Comparison of ENCODE assay signal across 8 cellular contexts in genomic region chr19:45902651-45903625, GRCh38. TPM values are rescaled to one million over a fixed set of nuclear protein-coding genes. Genes with fewer than 3 reads are reported as not detected.
DNase-seq lines count a peak whose midpoint lies in the region; ATAC-seq, FAIRE-seq and TF ChIP-seq lines count a peak whose summit lies in the region.

No MANE protein-coding gene starts in this region.

- H3K27ac Mint-ChIP-seq in activated CD4-positive, alpha-beta T cell treated with anti-CD3 and anti-CD28 coated beads for 36 hours, result peak overlapping the region; percentile 75

- CTCF ChIA-PET in BJ (lab: Yijun Ruan, JAX), result interaction anchor here (0.6 to 2.3 kb wide), 5 partner anchors 13 to 1252 kb away, joined by 3 to 5 read pairs (median 3); partner anchors contain the start of gene IRF2BP1
- CTCF ChIA-PET in activated CD4-positive, alpha-beta T cell treated with anti-CD3 and anti-CD28 coated beads for 36 hours (lab: Charles Lee), result interaction anchor here (0.6 to 2.0 kb wide), 16 partner anchors 17 to 802 kb away, joined by 3 to 18 read pairs (median 4); partner anchors contain the start of genes CCDC61, ERCC1, IRF2BP1 and SIX5

- peaks cover 16% of the 10 kb centered on the region for H3K4me1 Mint-ChIP-seq in activated CD4-positive, alpha-beta T cell treated with anti-CD3 and anti-CD28 coated beads for 36 hours

- H3K27ac ChIP-seq in cingulate gyrus (ENCODE audit: low read depth, low read length), result peak overlapping the region; percentile 95
- H3K27ac ChIP-seq in layer of hippocampus (ENCODE audit: low read depth, low read length), result peak overlapping the region; percentile 97

- TF ChIP-seq CTCF in BJ (IDR thresholded peaks at IDR 0.05; ENCODE audit: insufficient read depth, low read depth, low read length), result no peak

- no peaks in the 10 kb centered on the region for H3K27me3 Mint-ChIP-seq in activated CD4-positive, alpha-beta T cell treated with anti-CD3 and anti-CD28 coated beads for 36 hours

- H3K27me3 ChIP-seq in BJ (ENCODE audit: control insufficient read depth, insufficient read depth, low read length) (0 out of 2 replicates have a peak, but pooled peaks cover 3% of the 10 kb centered on the region), layer of hippocampus (ENCODE audit: control insufficient read depth, insufficient read depth, low read length) (no peaks in the 10 kb centered on the region)

- peaks cover 3% of the 10 kb centered on the region for H3K36me3 ChIP-seq in BJ (ENCODE audit: control insufficient read depth, insufficient read depth, low read length)

- H3K9me3 Mint-ChIP-seq in activated CD4-positive, alpha-beta T cell treated with anti-CD3 and anti-CD28 coated beads for 36 hours (ENCODE audit: low read depth), result no peaks in the 10 kb centered on the region

- peak; percentile 98 for FAIRE-seq in GM19239 (lab: Jason Lieb, UNC)

- peak overlapping the region; percentile 88 for H3K4me3 Mint-ChIP-seq in activated CD4-positive, alpha-beta T cell treated with anti-CD3 and anti-CD28 coated beads for 36 hours

- POLR2A ChIA-PET in BJ (lab: Charles Lee), result interaction anchor here (0.6 kb wide), 1 partner anchor 1259 kb away, joined by 4 read pairs; the partner anchor contains the start of gene PVR
- POLR2A ChIA-PET in activated CD4-positive, alpha-beta T cell treated with anti-CD3 and anti-CD28 coated beads for 36 hours (lab: Charles Lee), result interaction anchor here (0.6 to 2.1 kb wide), 5 partner anchors 10 to 882 kb away, joined by 3 to 11 read pairs (median 4); partner anchors contain the start of genes CCDC61, IRF2BP1 and SYMPK

- intact Hi-C loops in activated CD4-positive, alpha-beta T cell treated with anti-CD3 and anti-CD28 coated beads for 36 hours (cut with DNase I, micrococcal nuclease), result loop anchor here (1.0 to 2.0 kb wide), 12 partner anchors 17 to 724 kb away; partner anchors contain the start of genes IRF2BP1 (in 2 of the 2), SYMPK (in 2 of the 2), BLOC1S3 (in 1 of the 2) and CCDC61 (in 1 of the 2)

- H3K4me3 ChIP-seq in BJ (ENCODE audit: low read depth, low read length), result peak overlapping the region; percentile 64

- H3K36me3 Mint-ChIP-seq in activated CD4-positive, alpha-beta T cell treated with anti-CD3 and anti-CD28 coated beads for 36 hours (ENCODE audit: low read depth), result peaks cover 5% of the 10 kb centered on the region

- peak; percentile 81 for DNase-seq in BJ (ENCODE audit: low read depth)
- peak; percentile 99 for DNase-seq in GM19239 (ENCODE audit: insufficient read length, low spot score)
- DNase-seq in NCI-H510A treated with DMSO at 0.1 percent for 48 hours (lab: John Stamatoyannopoulos, UW), result peak; percentile 99
- peak; percentile 100 for DNase-seq in activated CD4-positive, alpha-beta T cell treated with anti-CD3 and anti-CD28 coated beads for 36 hours
- DNase-seq in stimulated activated CD4-positive, alpha-beta T cell treated with anti-CD3 and anti-CD28 coated beads, Interleukin-1b, Interleukin-23, amount 100 ng/mL, for 24 hours (ENCODE audit: low read depth in 4 of 4, low spot score in 1 of 4), result peak; percentile 97 to 100 (median 98)

- peak; percentile 90 for ATAC-seq in HG03442 (IDR thresholded peaks at IDR 0.05; ENCODE audit: unreplicated experiment)
- ATAC-seq in activated CD4-positive, alpha-beta T cell treated with anti-CD3 and anti-CD28 coated beads for 36 hours, result peak; percentile 88

RNA-seq across cellular contexts. Expression of gene MYPOP, which starts 0.5 kb away (rescaled TPM):
- 1.6 and 1.8 TPM in 2 replicates for polyA plus RNA-seq in BJ (2011; rRNA removed)
- polyA minus RNA-seq in BJ (2011; rRNA and poly(A)+ RNA removed), result 0.85 and 1.7 TPM in 2 replicates
- total RNA-seq in activated CD4-positive, alpha-beta T cell treated with anti-CD3 and anti-CD28 coated beads for 36 hours, result 1 to 10 TPM; 5.0 to 5.6 TPM

RNA-seq across cellular contexts. Expression of gene NANOS2, which starts 11.6 kb away (rescaled TPM):
- polyA plus RNA-seq in BJ (2011; rRNA removed), result not detected in 2 replicates
- polyA minus RNA-seq in BJ (2011; rRNA and poly(A)+ RNA removed), result not detected in 2 replicates
- total RNA-seq in activated CD4-positive, alpha-beta T cell treated with anti-CD3 and anti-CD28 coated beads for 36 hours, result not detected

RNA-seq across cellular contexts. Expression of gene IRF2BP1, which starts 17.0 kb away (rescaled TPM):
- 7.1 and 11.9 TPM in 2 replicates for polyA plus RNA-seq in BJ (2011; rRNA removed)
- polyA minus RNA-seq in BJ (2011; rRNA and poly(A)+ RNA removed), result 8.4 and 10.1 TPM in 2 replicates
- 10 to 100 TPM; 12.6 to 15.2 TPM for total RNA-seq in activated CD4-positive, alpha-beta T cell treated with anti-CD3 and anti-CD28 coated beads for 36 hours

RNA-seq across cellular contexts. Expression of gene FOXA3, which starts 38.8 kb away (rescaled TPM):
- not detected in 2 replicates for polyA plus RNA-seq in BJ (2011; rRNA removed)
- not detected in 2 replicates for polyA minus RNA-seq in BJ (2011; rRNA and poly(A)+ RNA removed)
- under 1 TPM; 0.40 to 0.62 TPM for total RNA-seq in activated CD4-positive, alpha-beta T cell treated with anti-CD3 and anti-CD28 coated beads for 36 hours

RNA-seq across cellular contexts. Expression of gene SYMPK, which starts 40.0 kb away (rescaled TPM):
- 45.8 and 60.2 TPM in 2 replicates for polyA plus RNA-seq in BJ (2011; rRNA removed)
- polyA minus RNA-seq in BJ (2011; rRNA and poly(A)+ RNA removed), result 52.5 and 55.9 TPM in 2 replicates
- 100 to 1,000 TPM; 108 to 128 TPM for total RNA-seq in activated CD4-positive, alpha-beta T cell treated with anti-CD3 and anti-CD28 coated beads for 36 hours

Comparison
In these comparisons a context has a peak if more than half of its experiments do, and no peak if none do; other contexts are left out.
1. Peak in every context shown above with its lines: DNase-seq, ATAC-seq, H3K4me3 ChIP-seq and H3K27ac ChIP-seq.